1 cellular context compared by ENCODE assay signal in the genomic region with DNA sequence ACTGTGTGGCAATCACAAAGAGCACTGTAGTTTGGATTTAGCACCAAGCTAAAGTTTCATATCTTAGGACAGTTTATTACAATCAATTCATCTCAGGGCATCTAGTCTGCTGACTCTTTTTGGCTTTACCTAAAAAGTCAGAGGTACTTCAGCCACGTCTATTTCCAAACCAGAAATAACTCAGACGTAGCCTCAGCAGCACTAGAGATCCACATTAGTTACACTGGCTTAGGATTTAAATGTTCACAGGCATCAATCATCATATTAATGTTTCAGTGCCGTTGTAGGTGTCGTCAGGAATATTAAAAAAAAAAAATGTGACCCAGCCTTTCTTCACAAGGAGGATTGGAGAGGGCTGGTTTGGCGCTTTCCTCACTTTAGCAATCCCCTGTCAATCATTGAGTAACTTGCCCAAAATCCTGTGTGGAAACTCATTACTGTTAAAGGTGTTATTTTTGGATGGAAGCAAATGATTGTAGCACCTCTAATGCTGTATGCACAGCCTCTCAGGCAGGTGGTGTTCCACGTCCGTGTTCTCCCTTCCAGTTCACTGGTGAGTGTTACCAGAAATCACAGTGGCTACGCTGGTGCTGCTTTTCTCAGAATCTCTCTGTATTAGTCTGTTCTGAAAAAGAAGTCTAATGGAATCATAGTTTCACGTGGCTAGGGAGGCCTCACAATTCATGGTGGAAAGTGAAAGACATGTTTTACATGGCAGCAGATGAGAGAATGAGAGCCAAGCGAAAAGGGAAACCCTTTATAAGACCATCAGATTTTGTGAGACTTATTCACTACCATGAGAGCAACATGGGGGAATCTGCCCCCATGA.
TF ChIP-seq lines count a peak whose summit lies in the region.

No MANE protein-coding gene starts in this region.

TF ChIP-seq in GM12878, 131 proteins besides CTCF, POLR2A, EP300 and RAD21 (continued from another document):
- TF ChIP-seq CBFB (IDR thresholded peaks at IDR 0.05; ENCODE audit: low read depth), result no peak
- TF ChIP-seq SUZ12 (IDR thresholded peaks at IDR 0.05; ENCODE audit: unreplicated experiment), result no peak
- TF ChIP-seq, protein P1, sequence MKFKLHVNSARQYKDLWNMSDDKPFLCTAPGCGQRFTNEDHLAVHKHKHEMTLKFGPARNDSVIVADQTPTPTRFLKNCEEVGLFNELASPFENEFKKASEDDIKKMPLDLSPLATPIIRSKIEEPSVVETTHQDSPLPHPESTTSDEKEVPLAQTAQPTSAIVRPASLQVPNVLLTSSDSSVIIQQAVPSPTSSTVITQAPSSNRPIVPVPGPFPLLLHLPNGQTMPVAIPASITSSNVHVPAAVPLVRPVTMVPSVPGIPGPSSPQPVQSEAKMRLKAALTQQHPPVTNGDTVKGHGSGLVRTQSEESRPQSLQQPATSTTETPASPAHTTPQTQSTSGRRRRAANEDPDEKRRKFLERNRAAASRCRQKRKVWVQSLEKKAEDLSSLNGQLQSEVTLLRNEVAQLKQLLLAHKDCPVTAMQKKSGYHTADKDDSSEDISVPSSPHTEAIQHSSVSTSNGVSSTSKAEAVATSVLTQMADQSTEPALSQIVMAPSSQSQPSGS (IDR thresholded peaks at IDR 0.05; ENCODE audit: low read length), result peak; percentile 64; the same call in 1 of the 2 replicates
- TF ChIP-seq, protein P2, sequence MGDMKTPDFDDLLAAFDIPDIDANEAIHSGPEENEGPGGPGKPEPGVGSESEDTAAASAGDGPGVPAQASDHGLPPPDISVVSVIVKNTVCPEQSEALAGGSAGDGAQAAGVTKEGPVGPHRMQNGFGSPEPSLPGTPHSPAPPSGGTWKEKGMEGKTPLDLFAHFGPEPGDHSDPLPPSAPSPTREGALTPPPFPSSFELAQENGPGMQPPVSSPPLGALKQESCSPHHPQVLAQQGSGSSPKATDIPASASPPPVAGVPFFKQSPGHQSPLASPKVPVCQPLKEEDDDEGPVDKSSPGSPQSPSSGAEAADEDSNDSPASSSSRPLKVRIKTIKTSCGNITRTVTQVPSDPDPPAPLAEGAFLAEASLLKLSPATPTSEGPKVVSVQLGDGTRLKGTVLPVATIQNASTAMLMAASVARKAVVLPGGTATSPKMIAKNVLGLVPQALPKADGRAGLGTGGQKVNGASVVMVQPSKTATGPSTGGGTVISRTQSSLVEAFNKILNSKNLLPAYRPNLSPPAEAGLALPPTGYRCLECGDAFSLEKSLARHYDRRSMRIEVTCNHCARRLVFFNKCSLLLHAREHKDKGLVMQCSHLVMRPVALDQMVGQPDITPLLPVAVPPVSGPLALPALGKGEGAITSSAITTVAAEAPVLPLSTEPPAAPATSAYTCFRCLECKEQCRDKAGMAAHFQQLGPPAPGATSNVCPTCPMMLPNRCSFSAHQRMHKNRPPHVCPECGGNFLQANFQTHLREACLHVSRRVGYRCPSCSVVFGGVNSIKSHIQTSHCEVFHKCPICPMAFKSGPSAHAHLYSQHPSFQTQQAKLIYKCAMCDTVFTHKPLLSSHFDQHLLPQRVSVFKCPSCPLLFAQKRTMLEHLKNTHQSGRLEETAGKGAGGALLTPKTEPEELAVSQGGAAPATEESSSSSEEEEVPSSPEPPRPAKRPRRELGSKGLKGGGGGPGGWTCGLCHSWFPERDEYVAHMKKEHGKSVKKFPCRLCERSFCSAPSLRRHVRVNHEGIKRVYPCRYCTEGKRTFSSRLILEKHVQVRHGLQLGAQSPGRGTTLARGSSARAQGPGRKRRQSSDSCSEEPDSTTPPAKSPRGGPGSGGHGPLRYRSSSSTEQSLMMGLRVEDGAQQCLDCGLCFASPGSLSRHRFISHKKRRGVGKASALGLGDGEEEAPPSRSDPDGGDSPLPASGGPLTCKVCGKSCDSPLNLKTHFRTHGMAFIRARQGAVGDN (IDR thresholded peaks at IDR 0.05), result no peak
- no peak for TF ChIP-seq SREBF2 (IDR thresholded peaks at IDR 0.05; ENCODE audit: low read length)
- no peak for TF ChIP-seq GATAD2B (conservative IDR thresholded peaks at IDR 0.05; ENCODE audit: low read depth)
- no peak for TF ChIP-seq RAD51 (IDR thresholded peaks at IDR 0.05)
- TF ChIP-seq ETV6 (conservative IDR thresholded peaks at IDR 0.05 in 1 of 2, IDR thresholded peaks at IDR 0.05 in 1 of 2; ENCODE audit: borderline replicate concordance in 1 of 2, low read depth in 1 of 2), result peak in 1 of 2 experiments; percentile 60; a peak in 2 of 4 replicates
- TF ChIP-seq BMI1 (IDR thresholded peaks at IDR 0.05; ENCODE audit: borderline replicate concordance), result no peak
- TF ChIP-seq NRF1 (conservative IDR thresholded peaks at IDR 0.05; ENCODE audit: low read depth, low read length), result no peak
- TF ChIP-seq NR2F1 (conservative IDR thresholded peaks at IDR 0.05), result no peak
- no peak for TF ChIP-seq ASH2L (IDR thresholded peaks at IDR 0.05; ENCODE audit: borderline replicate concordance, low read depth)
- TF ChIP-seq MYB (IDR thresholded peaks at IDR 0.05; ENCODE audit: borderline replicate concordance, low read depth, low read length), result no peak
- TF ChIP-seq ZNF274 (IDR thresholded peaks at IDR 0.05; ENCODE audit: insufficient read depth, insufficient read length), result no peak
- TF ChIP-seq, protein P3, sequence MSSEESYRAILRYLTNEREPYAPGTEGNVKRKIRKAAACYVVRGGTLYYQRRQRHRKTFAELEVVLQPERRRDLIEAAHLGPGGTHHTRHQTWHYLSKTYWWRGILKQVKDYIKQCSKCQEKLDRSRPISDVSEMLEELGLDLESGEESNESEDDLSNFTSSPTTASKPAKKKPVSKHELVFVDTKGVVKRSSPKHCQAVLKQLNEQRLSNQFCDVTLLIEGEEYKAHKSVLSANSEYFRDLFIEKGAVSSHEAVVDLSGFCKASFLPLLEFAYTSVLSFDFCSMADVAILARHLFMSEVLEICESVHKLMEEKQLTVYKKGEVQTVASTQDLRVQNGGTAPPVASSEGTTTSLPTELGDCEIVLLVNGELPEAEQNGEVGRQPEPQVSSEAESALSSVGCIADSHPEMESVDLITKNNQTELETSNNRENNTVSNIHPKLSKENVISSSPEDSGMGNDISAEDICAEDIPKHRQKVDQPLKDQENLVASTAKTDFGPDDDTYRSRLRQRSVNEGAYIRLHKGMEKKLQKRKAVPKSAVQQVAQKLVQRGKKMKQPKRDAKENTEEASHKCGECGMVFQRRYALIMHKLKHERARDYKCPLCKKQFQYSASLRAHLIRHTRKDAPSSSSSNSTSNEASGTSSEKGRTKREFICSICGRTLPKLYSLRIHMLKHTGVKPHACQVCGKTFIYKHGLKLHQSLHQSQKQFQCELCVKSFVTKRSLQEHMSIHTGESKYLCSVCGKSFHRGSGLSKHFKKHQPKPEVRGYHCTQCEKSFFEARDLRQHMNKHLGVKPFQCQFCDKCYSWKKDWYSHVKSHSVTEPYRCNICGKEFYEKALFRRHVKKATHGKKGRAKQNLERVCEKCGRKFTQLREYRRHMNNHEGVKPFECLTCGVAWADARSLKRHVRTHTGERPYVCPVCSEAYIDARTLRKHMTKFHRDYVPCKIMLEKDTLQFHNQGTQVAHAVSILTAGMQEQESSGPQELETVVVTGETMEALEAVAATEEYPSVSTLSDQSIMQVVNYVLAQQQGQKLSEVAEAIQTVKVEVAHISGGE (CRISPR knock-in tag; IDR thresholded peaks at IDR 0.05), result no peak
- TF ChIP-seq SP1 (IDR thresholded peaks at IDR 0.05; ENCODE audit: low read depth, low read length), result no peak
- TF ChIP-seq MXI1 (IDR thresholded peaks at IDR 0.05; ENCODE audit: low read depth, low read length), result no peak
- no peak for TF ChIP-seq BACH1 (IDR thresholded peaks at IDR 0.05; ENCODE audit: borderline replicate concordance)
- TF ChIP-seq POU2F2 (IDR thresholded peaks at IDR 0.05; ENCODE audit: borderline replicate concordance, low read depth, low read length), result no peak
- no peak for TF ChIP-seq KAT2A (conservative IDR thresholded peaks at IDR 0.05; ENCODE audit: control insufficient read depth, low read depth, low read length)
TF ChIP-seq in GM12878: peak in this region for 19.
